In the genomic region with DNA sequence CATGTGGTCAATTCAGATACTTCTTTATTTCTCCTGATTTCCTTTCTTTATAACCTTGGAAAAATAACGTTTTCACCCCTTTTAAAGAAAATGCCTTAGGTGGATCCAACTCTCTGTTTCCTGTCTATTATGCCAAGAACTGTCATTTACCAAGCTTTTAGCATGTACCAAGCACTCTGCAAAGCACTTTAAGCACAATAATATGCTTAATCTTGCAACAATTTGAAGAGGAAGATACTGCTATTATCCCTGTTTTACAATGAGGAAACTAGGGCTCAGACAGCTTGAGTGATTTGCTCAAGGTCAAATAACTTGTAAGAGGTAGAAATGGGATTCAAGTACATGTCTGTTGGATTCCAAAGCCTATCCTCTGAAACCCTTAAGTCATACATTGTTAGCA, we compare ENCODE assay signal across 25 cellular contexts.
"Had no signal": no experiment of that assay in that cellular context is flagged by ENCODE, and none has a peak within 500 bp of the region (broad histone marks: within the 10 kb centered on the region; RNA-seq: fewer than 3 reads in every experiment).

No MANE protein-coding gene starts in this region.

- H3K36me3 ChIP-seq: neutrophil, pancreas, prostate gland, right lobe of liver, sigmoid colon, stomach, thoracic aorta, thyroid gland, tibial nerve, upper lobe of left lung, vagina had no signal

- H3K4me1 ChIP-seq: pancreas, prostate gland, right lobe of liver, sigmoid colon, stomach, thyroid gland, tibial nerve, vagina had no signal

- H3K9me3 ChIP-seq: neutrophil, pancreas, prostate gland, right lobe of liver, sigmoid colon, stomach, thoracic aorta, thyroid gland, tibial nerve, upper lobe of left lung, vagina had no signal

- DNase-seq: naive thymus-derived CD4-positive, alpha-beta T cell; natural killer cell; nucleus accumbens; pancreas; right cardiac atrium; right lobe of liver; sigmoid colon; small intestine; stimulated activated CD4-positive, alpha-beta T cell treated with anti-CD3 and anti-CD28 coated beads, Interleukin-15, amount 100 ng/mL, for 24 hours; stimulated activated CD4-positive, alpha-beta T cell treated with anti-CD3 and anti-CD28 coated beads, Interleukin-2, amount 100 ng/mL, for 24 hours; stimulated activated CD4-positive, alpha-beta T cell treated with anti-CD3 and anti-CD28 coated beads, Interleukin-2, amount 100 ng/mL, for 48 hours; stimulated activated CD4-positive, alpha-beta T cell treated with anti-CD3 and anti-CD28 coated beads, Interleukin-4, amount 100 ng/mL, for 24 hours; stimulated activated naive B cell treated with anti-CD40 and anti-IgM and Interleukin-4, amounts not matched to agents 10 μg/mL and 1 μg/mL and 100 μg/mL, for 72 hours; stimulated activated naive CD4-positive, alpha-beta T cell treated with Interleukin-2 at 50 U/mL for 16 hours; stomach; thyroid gland; trophoblast cell; upper lobe of left lung had no signal

- H3K4me3 ChIP-seq: pancreas, prostate gland, right lobe of liver, sigmoid colon, stomach, thoracic aorta, thyroid gland, tibial nerve, upper lobe of left lung, vagina had no signal

- ATAC-seq: naive thymus-derived CD4-positive, alpha-beta T cell; natural killer cell; pancreas; right cardiac atrium; right lobe of liver; stimulated activated effector memory CD8-positive, alpha-beta T cell treated with anti-CD3 and anti-CD28 coated beads, Interleukin-12 subunit alpha, Interleukin-12 subunit beta, amount 100 ng/mL, for 72 hours; stimulated activated naive B cell treated with anti-CD40 and anti-IgM and Interleukin-4, amounts not matched to agents 10 μg/mL and 1 μg/mL and 100 μg/mL, for 72 hours had no signal

- H3K27ac ChIP-seq: neutrophil, pancreas, prostate gland, right lobe of liver, sigmoid colon, stomach, thoracic aorta, thyroid gland, tibial nerve, upper lobe of left lung, vagina had no signal

- H3K27me3 ChIP-seq: pancreas, right lobe of liver, sigmoid colon, thyroid gland, tibial nerve, upper lobe of left lung, vagina had no signal

- FAIRE-seq: pancreas, small intestine, urothelium cell line had no signal
